In genomic region chr1:92817986-92818764, GRCh38 we compare ENCODE assay signal across 1 cellular context.
TF ChIP-seq lines count a peak whose summit lies in the region.

No MANE protein-coding gene starts in this region.

TF ChIP-seq in GM23338, 12 proteins besides CTCF, POLR2A, EP300 and RAD21 (continued from another document):
- TF ChIP-seq ZNF462 (CRISPR knock-in tag; IDR thresholded peaks at IDR 0.05), result no peak
- TF ChIP-seq ZNF114 (CRISPR knock-in tag; IDR thresholded peaks at IDR 0.05), result no peak
- TF ChIP-seq NANOG (IDR thresholded peaks at IDR 0.05; ENCODE audit: borderline replicate concordance), result no peak
- TF ChIP-seq ZNF331 (CRISPR knock-in tag; IDR thresholded peaks at IDR 0.05; ENCODE audit: low read depth), result no peak
TF ChIP-seq in GM23338: peak in this region for 0.
